10 cellular contexts compared by ENCODE assay signal in the genomic region with DNA sequence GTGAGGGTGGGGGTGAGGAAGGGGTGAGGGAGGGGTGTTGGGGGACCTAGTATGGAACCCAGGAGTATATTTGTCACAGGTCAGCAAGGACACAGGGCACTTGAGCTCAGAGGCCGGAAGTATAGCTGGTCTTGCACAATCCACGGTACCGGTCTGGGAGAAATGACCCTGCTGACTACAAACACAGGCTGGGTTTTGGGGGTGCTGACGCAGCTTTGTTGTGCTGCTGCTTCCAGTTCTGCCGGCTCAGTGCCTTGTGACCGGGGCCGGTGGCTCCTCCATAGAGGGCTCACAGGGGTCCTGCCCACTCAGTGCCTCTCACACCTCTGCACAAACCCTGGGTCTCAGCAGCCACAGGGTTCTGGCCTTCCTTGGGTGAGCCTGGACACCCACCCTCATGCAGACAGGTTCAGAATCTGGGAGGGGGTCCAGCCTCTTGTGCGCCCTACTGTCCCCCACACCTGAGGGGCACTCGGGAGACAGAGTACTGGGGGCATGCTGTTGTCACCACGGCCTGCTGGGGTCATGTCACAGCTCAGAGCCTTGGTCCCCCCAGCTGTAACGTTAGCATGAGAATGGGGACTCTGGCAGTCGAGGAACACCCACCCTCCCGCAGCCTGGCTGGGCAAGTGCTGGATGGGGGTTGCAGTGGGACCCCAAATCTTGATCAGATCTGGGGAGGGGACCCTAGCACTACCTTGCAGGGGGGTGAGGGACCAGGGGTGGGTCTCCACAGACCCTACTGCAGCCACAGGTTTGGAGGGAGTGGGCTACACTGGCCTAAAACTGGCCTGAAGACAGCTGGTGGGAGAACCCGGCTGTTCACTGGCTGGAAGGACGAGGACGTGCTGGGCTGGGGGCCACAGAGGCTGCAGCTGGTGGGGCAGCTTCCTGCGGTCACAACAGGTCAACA. TPM values are rescaled to one million over a fixed set of nuclear protein-coding genes. Genes with fewer than 3 reads are reported as not detected.
A peak's percentile ranks its signal among the peaks of the same experiment; 100 is the strongest.
DNase-seq lines count a peak whose midpoint lies in the region; ATAC-seq and TF ChIP-seq lines count a peak whose summit lies in the region.
"Had no signal": no experiment of that assay in that cellular context is flagged by ENCODE, and none has a peak within 500 bp of the region (broad histone marks: within the 10 kb centered on the region; RNA-seq: fewer than 3 reads in every experiment).

No MANE protein-coding gene starts in this region.

- H3K27ac ChIP-seq in caudate nucleus (ENCODE audit: low read depth, low read length) (peak overlapping the region; percentile 89), upper lobe of left lung (peak overlapping the region; percentile 81 to 95 (median 86))
- H3K27ac ChIP-seq: 22Rv1 had no signal

- H3K27me3 ChIP-seq in upper lobe of left lung = no peaks in the 10 kb centered on the region

- H3K4me3 ChIP-seq in lower leg skin (ENCODE audit: low read depth, poor library complexity, severe bottlenecking) (no peak overlapping the region), upper lobe of left lung (no peak overlapping the region)

- TF ChIP-seq POLR2A in lower leg skin (IDR thresholded peaks at IDR 0.05) (no peak), upper lobe of left lung (IDR thresholded peaks at IDR 0.05) (peak in 1 of 4 donors; percentile 63)

- peak; percentile 72 to 75 for ATAC-seq in upper lobe of left lung (ENCODE audit: low FRiP score in 2 of 2)

- peak in 2 of 4 donors; percentile 45 to 59 for TF ChIP-seq EP300 in upper lobe of left lung (IDR thresholded peaks at IDR 0.05)

- peaks cover 0 to 34% (median 19%) of the 10 kb centered on the region in 4 donors for H3K36me3 ChIP-seq in upper lobe of left lung

- H3K4me1 ChIP-seq in upper lobe of left lung = peaks cover 30 to 42% (median 38%) of the 10 kb centered on the region in 4 donors

- no peaks in the 10 kb centered on the region for H3K9me3 ChIP-seq in upper lobe of left lung

- TF ChIP-seq CTCF in lower leg skin (IDR thresholded peaks at IDR 0.05) = no peak
- no peak for TF ChIP-seq CTCF in upper lobe of left lung (IDR thresholded peaks at IDR 0.05)

- 74 to 78% methylated on average over 14 to 16 of the region's 17 CpGs for WGBS in lower leg skin, 2 donors
- 49 to 51% methylated on average over 10 to 17 of the region's 17 CpGs for WGBS in upper lobe of left lung, 2 donors

- intact Hi-C loops in lower leg skin (cut with DNase I; ENCODE audit: low total_unique reads) = no loop called here

- peak; percentile 18 for DNase-seq in DMS 273 (lab: John Stamatoyannopoulos, UW; ENCODE audit: unreplicated experiment)
- DNase-seq in DMS 273 treated with DMSO at 0.1 percent for 48 hours (lab: John Stamatoyannopoulos, UW) = no peak
- peak in 12 of 61 donors; percentile 14 to 47 (median 24) for DNase-seq in caudate nucleus (lab: John Stamatoyannopoulos, UW)
- peak; percentile 80 to 94 for DNase-seq in lower leg skin (ENCODE audit: low spot score in 2 of 2)
- DNase-seq in upper lobe of left lung = peak in 1 of 2 donors; percentile 96
- DNase-seq in DMS79 (lab: John Stamatoyannopoulos, UW) = no peak
- DNase-seq in GDM1 (lab: John Stamatoyannopoulos, UW) = no peak
- DNase-seq in activated CD4-positive, alpha-beta T cell treated with anti-CD3 and anti-CD28 coated beads for 48 hours = no peak
- DNase-seq: NCI-H1417 had no signal

RNA-seq across cellular contexts. Expression of a gene that starts 17.7 kb away (rescaled TPM):
- 100 to 1,000 TPM in 2 of 4 donors, 10 to 100 TPM in 2; 64.6 to 113 (median 94.8) TPM for total RNA-seq in lower leg skin
- 10 to 100 TPM; 35.6 to 83.9 (median 56.8) TPM for total RNA-seq in upper lobe of left lung

RNA-seq across cellular contexts. Expression of a gene that starts 20.3 kb away (rescaled TPM):
- total RNA-seq in lower leg skin (10 to 100 TPM; 45.6 to 67.7 (median 60.7) TPM), upper lobe of left lung (10 to 100 TPM; 34.7 to 92.3 (median 41.7) TPM)

RNA-seq across cellular contexts. Expression of a gene that starts 57.8 kb away (rescaled TPM):
- total RNA-seq in lower leg skin (1 to 10 TPM; 2.8 to 8.1 (median 5.6) TPM), upper lobe of left lung (10 to 100 TPM in 1 of 6 donors, 1 to 10 TPM in 5; 3.9 to 17.8 (median 5.2) TPM)

Comparison
In these comparisons a context has a peak if more than half of its experiments do, and no peak if none do; other contexts are left out.
1. DNase-seq: peak in DMS 273 (single experiment) and lower leg skin (2 of 2); none in DMS 273 treated with DMSO at 0.1 percent for 48 hours (single experiment), DMS79 (single experiment), GDM1 (single experiment) and activated CD4-positive, alpha-beta T cell treated with anti-CD3 and anti-CD28 coated beads for 48 hours (single experiment).